Comparison of ENCODE assay signal across 8 cellular contexts in genomic region chr7:55365103-55365679, GRCh38. TPM values are rescaled to one million over a fixed set of nuclear protein-coding genes. Genes with fewer than 3 reads are reported as not detected.
DNase-seq lines count a peak whose midpoint lies in the region; ATAC-seq and TF ChIP-seq lines count a peak whose summit lies in the region.

Gene LANCL2, plus strand, starts transcription at chr7:55365337. Its CDS starts 689 bp downstream, at chr7:55366026.

- H3K9me3 Mint-ChIP-seq in dendritic cell treated with granulocyte-macrophage colony-stimulating factor and Interleukin-4, amounts not matched to agents 40 ng/mL and 50 ng/mL, for 4 days = no peaks in the 10 kb centered on the region

- peaks cover 11% of the 10 kb centered on the region for H3K27me3 Mint-ChIP-seq in dendritic cell treated with granulocyte-macrophage colony-stimulating factor and Interleukin-4, amounts not matched to agents 40 ng/mL and 50 ng/mL, for 4 days

- H3K4me1 Mint-ChIP-seq in dendritic cell treated with granulocyte-macrophage colony-stimulating factor and Interleukin-4, amounts not matched to agents 40 ng/mL and 50 ng/mL, for 4 days (ENCODE audit: low read depth) = peaks cover 42% of the 10 kb centered on the region

- TF ChIP-seq CTCF in lung (IDR thresholded peaks at IDR 0.05; ENCODE audit: control extremely low read depth, extremely low read depth) = no peak

- DNase-seq in G401 (ENCODE audit: low spot score) = peak; percentile 69
- peak; percentile 72 for DNase-seq in KG1 (lab: John Stamatoyannopoulos, UW)
- DNase-seq in SW480 (ENCODE audit: low spot score) = peak; percentile 88
- DNase-seq in lung (ENCODE audit: low spot score) = peak; percentile 50
- DNase-seq in stimulated activated CD8-positive, alpha-beta memory T cell treated with anti-CD3 and anti-CD28 coated beads, Interleukin-7, amount 100 ng/mL, for 24 hours (ENCODE audit: low read depth) = peak; percentile 14
- no peak for DNase-seq in kidney tubule cell (ENCODE audit: low spot score)

- WGBS in lung, 2 donors = 0% methylated on average over 26 to 32 of the region's 32 CpGs

- peaks cover 3 to 7% of the 10 kb centered on the region in 2 donors for H3K4me1 ChIP-seq in lung (ENCODE audit: control insufficient read depth in 2 of 2, insufficient read depth in 2 of 2, low read length in 2 of 2)

- peaks cover 16% of the 10 kb centered on the region for H3K36me3 Mint-ChIP-seq in dendritic cell treated with granulocyte-macrophage colony-stimulating factor and Interleukin-4, amounts not matched to agents 40 ng/mL and 50 ng/mL, for 4 days (ENCODE audit: low read depth)

- H3K27ac Mint-ChIP-seq in dendritic cell treated with granulocyte-macrophage colony-stimulating factor and Interleukin-4, amounts not matched to agents 40 ng/mL and 50 ng/mL, for 4 days = peak within 1 kb of the TSS; percentile 97

- peak; percentile 36 for ATAC-seq in GM21786 (IDR thresholded peaks at IDR 0.05; ENCODE audit: unreplicated experiment)
- ATAC-seq in lung (ENCODE audit: insufficient read depth, low FRiP score) = peak; percentile 13

- in situ Hi-C loops in G401 (cut with HindIII; ENCODE audit: low sequenced_read_pairs) = no loop called here

- intact Hi-C loops in dendritic cell treated with granulocyte-macrophage colony-stimulating factor and Interleukin-4, amounts not matched to agents 40 ng/mL and 50 ng/mL, for 4 days (cut with micrococcal nuclease) = loop anchor here (5.0 kb wide), 2 partner anchors 522 to 608 kb away; partner anchors contain the start of genes SEC61G and ZNF713

- H3K9me3 ChIP-seq in lung (ENCODE audit: control insufficient read depth in 2 of 2, insufficient read depth in 1 of 2, low read length in 1 of 2) = no peaks in the 10 kb centered on the region

- peak within 1 kb of the TSS; percentile 98 to 99 for H3K27ac ChIP-seq in lung (ENCODE audit: low read depth in 1 of 2, low read length in 1 of 2)

- H3K4me3 ChIP-seq in lung = peak within 1 kb of the TSS; percentile 98

- H3K27me3 ChIP-seq in lung (ENCODE audit: control insufficient read depth, insufficient read depth) = no peaks in the 10 kb centered on the region

- no peaks in the 10 kb centered on the region for H3K36me3 ChIP-seq in lung (ENCODE audit: control insufficient read depth in 2 of 2, insufficient read depth in 2 of 2, low read length in 2 of 2)

- H3K4me3 Mint-ChIP-seq in dendritic cell treated with granulocyte-macrophage colony-stimulating factor and Interleukin-4, amounts not matched to agents 40 ng/mL and 50 ng/mL, for 4 days = peak within 1 kb of the TSS; percentile 85

RNA-seq across cellular contexts. Expression of gene LANCL2, which starts in this region (rescaled TPM):
- total RNA-seq in G401 (2014; rRNA removed; shearing (Covaris generic)) = 11.6 and 19.4 TPM in 2 replicates
- total RNA-seq in lung = 10 to 100 TPM; 13.6 to 14.4 TPM
- 1 to 10 TPM; 6.3 TPM for polyA plus RNA-seq in lung
